10 cellular contexts compared by ENCODE assay signal in genomic region chr4:42167709-42168108, GRCh38. TPM values are rescaled to one million over a fixed set of nuclear protein-coding genes. Genes with fewer than 3 reads are reported as not detected.
DNase-seq lines count a peak whose midpoint lies in the region; ATAC-seq and TF ChIP-seq lines count a peak whose summit lies in the region.
"Had no signal": no experiment of that assay in that cellular context is flagged by ENCODE, and none has a peak within 500 bp of the region (broad histone marks: within the 10 kb centered on the region; RNA-seq: fewer than 3 reads in every experiment).

No MANE protein-coding gene starts in this region.

- peaks cover 0 to 8% of the 10 kb centered on the region in 2 donors for H3K9me3 ChIP-seq in breast epithelium

- DNase-seq in GM12865 (ENCODE audit: low read depth) (peak; percentile 77), NCI-H1436 treated with DMSO at 0.1 percent for 48 hours (lab: John Stamatoyannopoulos, UW) (no peak), breast epithelium (ENCODE audit: low spot score in 2 of 2) (no peak), HPDE6-E6E7 (ENCODE audit: extremely low spot score) (no peak), foreskin keratinocyte (no peak)

- no peak for TF ChIP-seq CTCF in GM12865 (IDR thresholded peaks at IDR 0.05; ENCODE audit: insufficient read depth, low read depth, low read length, missing control alignments)
- TF ChIP-seq CTCF in breast epithelium (IDR thresholded peaks at IDR 0.05), result no peak
- no peak for TF ChIP-seq CTCF in foreskin keratinocyte (conservative IDR thresholded peaks at IDR 0.05)

- no peaks in the 10 kb centered on the region for H3K36me3 ChIP-seq in breast epithelium

- H3K27ac ChIP-seq in breast epithelium (no peak overlapping the region), foreskin keratinocyte (no peak overlapping the region)

- H3K27me3 ChIP-seq in breast epithelium (peaks cover 0 to 2% of the 10 kb centered on the region in 2 donors), foreskin keratinocyte (no peaks in the 10 kb centered on the region)

- no peak for TF ChIP-seq POLR2A in breast epithelium (IDR thresholded peaks at IDR 0.05)

- no peaks in the 10 kb centered on the region for H3K4me1 ChIP-seq in breast epithelium
- no peaks in the 10 kb centered on the region for H3K4me1 ChIP-seq in foreskin keratinocyte

- H3K4me3 ChIP-seq in GM12865 (ENCODE audit: low read depth, low read length), result no peak overlapping the region
- no peak overlapping the region for H3K4me3 ChIP-seq in breast epithelium

- intact Hi-C loops in breast epithelium (cut with DNase I; ENCODE audit: low total_unique reads), result no loop called here

- ATAC-seq in GM19372 (IDR thresholded peaks at IDR 0.05; ENCODE audit: low read depth, unreplicated experiment) (peak; percentile 100), HG02870 (IDR thresholded peaks at IDR 0.05; ENCODE audit: unreplicated experiment) (peak; percentile 100), HG03575 (IDR thresholded peaks at IDR 0.05; ENCODE audit: extremely low read depth, insufficient number of reproducible peaks, low FRiP score, unreplicated experiment) (peak; percentile 100), foreskin keratinocyte (no peak)
- ATAC-seq: Panc1 had no signal

RNA-seq across cellular contexts. Expression of gene BEND4, which starts 15.3 kb away (rescaled TPM):
- total RNA-seq in breast epithelium (under 1 TPM; under 0.01 to 0.44 (median under 0.01) TPM), foreskin keratinocyte (not detected in 2 replicates)
- not detected in 2 replicates for polyA plus RNA-seq in foreskin keratinocyte
- total RNA-seq: myocyte had no signal
